ENCODE assay signal across 1 cellular context in the genomic region with DNA sequence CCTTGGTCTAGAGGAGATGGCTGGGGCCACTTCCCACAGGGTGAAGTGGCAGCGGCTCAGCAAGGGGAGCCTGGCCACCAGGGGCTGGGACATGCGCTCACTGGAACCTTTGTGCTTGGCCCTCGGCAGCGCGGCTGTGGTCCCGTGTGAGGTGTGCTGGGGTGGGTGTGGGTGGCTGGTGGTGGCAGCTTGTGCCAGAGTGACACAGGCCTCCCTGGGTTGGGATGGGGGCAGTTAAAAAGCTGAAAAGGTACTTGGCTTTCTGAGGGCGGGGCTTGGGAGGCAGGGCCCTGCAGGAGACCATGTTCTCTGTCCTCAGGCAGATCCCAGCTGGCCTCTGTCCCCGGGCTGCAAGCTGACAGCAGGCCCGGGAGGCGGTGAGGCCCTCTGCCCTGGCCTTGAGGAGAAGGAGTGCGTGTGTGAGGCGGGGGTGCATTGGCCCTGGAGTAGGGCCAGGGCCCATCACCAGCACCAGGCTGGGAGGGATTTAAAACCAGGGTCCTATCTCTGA.
TF ChIP-seq lines count a peak whose summit lies in the region.

No MANE protein-coding gene starts in this region.

TF ChIP-seq in HepG2, 621 proteins besides CTCF, POLR2A, EP300 and RAD21 (continues in another document):
- TF ChIP-seq HES4 (CRISPR knock-in tag; IDR thresholded peaks at IDR 0.05; ENCODE audit: borderline replicate concordance) = no peak
- TF ChIP-seq ZNF547 (CRISPR knock-in tag; IDR thresholded peaks at IDR 0.05) = no peak
- no peak for TF ChIP-seq ZC3H4 (CRISPR knock-in tag; IDR thresholded peaks at IDR 0.05; ENCODE audit: borderline replicate concordance)
- TF ChIP-seq, protein P1, sequence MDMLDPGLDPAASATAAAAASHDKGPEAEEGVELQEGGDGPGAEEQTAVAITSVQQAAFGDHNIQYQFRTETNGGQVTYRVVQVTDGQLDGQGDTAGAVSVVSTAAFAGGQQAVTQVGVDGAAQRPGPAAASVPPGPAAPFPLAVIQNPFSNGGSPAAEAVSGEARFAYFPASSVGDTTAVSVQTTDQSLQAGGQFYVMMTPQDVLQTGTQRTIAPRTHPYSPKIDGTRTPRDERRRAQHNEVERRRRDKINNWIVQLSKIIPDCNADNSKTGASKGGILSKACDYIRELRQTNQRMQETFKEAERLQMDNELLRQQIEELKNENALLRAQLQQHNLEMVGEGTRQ (IDR thresholded peaks at IDR 0.05; ENCODE audit: low read depth, low read length) = no peak
- TF ChIP-seq, protein P1 (CRISPR knock-in tag; IDR thresholded peaks at IDR 0.05; ENCODE audit: borderline replicate concordance) = no peak
- peak; percentile 58; the same call in 1 of the 2 replicates for TF ChIP-seq RBFOX2 (IDR thresholded peaks at IDR 0.05; ENCODE audit: low read depth, low read length)
- TF ChIP-seq TARDBP (CRISPR knock-in tag; IDR thresholded peaks at IDR 0.05) = no peak
- TF ChIP-seq JUN (CRISPR knock-in tag; IDR thresholded peaks at IDR 0.05) = no peak
- TF ChIP-seq, protein P2, sequence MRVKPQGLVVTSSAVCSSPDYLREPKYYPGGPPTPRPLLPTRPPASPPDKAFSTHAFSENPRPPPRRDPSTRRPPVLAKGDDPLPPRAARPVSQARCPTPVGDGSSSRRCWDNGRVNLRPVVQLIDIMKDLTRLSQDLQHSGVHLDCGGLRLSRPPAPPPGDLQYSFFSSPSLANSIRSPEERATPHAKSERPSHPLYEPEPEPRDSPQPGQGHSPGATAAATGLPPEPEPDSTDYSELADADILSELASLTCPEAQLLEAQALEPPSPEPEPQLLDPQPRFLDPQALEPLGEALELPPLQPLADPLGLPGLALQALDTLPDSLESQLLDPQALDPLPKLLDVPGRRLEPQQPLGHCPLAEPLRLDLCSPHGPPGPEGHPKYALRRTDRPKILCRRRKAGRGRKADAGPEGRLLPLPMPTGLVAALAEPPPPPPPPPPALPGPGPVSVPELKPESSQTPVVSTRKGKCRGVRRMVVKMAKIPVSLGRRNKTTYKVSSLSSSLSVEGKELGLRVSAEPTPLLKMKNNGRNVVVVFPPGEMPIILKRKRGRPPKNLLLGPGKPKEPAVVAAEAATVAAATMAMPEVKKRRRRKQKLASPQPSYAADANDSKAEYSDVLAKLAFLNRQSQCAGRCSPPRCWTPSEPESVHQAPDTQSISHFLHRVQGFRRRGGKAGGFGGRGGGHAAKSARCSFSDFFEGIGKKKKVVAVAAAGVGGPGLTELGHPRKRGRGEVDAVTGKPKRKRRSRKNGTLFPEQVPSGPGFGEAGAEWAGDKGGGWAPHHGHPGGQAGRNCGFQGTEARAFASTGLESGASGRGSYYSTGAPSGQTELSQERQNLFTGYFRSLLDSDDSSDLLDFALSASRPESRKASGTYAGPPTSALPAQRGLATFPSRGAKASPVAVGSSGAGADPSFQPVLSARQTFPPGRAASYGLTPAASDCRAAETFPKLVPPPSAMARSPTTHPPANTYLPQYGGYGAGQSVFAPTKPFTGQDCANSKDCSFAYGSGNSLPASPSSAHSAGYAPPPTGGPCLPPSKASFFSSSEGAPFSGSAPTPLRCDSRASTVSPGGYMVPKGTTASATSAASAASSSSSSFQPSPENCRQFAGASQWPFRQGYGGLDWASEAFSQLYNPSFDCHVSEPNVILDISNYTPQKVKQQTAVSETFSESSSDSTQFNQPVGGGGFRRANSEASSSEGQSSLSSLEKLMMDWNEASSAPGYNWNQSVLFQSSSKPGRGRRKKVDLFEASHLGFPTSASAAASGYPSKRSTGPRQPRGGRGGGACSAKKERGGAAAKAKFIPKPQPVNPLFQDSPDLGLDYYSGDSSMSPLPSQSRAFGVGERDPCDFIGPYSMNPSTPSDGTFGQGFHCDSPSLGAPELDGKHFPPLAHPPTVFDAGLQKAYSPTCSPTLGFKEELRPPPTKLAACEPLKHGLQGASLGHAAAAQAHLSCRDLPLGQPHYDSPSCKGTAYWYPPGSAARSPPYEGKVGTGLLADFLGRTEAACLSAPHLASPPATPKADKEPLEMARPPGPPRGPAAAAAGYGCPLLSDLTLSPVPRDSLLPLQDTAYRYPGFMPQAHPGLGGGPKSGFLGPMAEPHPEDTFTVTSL (CRISPR knock-in tag; IDR thresholded peaks at IDR 0.05; ENCODE audit: borderline replicate concordance) = no peak
- TF ChIP-seq POGZ (CRISPR knock-in tag; IDR thresholded peaks at IDR 0.05) = no peak
- TF ChIP-seq, protein P3, sequence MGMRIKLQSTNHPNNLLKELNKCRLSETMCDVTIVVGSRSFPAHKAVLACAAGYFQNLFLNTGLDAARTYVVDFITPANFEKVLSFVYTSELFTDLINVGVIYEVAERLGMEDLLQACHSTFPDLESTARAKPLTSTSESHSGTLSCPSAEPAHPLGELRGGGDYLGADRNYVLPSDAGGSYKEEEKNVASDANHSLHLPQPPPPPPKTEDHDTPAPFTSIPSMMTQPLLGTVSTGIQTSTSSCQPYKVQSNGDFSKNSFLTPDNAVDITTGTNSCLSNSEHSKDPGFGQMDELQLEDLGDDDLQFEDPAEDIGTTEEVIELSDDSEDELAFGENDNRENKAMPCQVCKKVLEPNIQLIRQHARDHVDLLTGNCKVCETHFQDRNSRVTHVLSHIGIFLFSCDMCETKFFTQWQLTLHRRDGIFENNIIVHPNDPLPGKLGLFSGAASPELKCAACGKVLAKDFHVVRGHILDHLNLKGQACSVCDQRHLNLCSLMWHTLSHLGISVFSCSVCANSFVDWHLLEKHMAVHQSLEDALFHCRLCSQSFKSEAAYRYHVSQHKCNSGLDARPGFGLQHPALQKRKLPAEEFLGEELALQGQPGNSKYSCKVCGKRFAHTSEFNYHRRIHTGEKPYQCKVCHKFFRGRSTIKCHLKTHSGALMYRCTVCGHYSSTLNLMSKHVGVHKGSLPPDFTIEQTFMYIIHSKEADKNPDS (CRISPR knock-in tag; IDR thresholded peaks at IDR 0.05) = no peak
- no peak for TF ChIP-seq ZBTB3 (CRISPR knock-in tag; IDR thresholded peaks at IDR 0.05; ENCODE audit: borderline replicate concordance, low read depth)
- TF ChIP-seq, protein P4, sequence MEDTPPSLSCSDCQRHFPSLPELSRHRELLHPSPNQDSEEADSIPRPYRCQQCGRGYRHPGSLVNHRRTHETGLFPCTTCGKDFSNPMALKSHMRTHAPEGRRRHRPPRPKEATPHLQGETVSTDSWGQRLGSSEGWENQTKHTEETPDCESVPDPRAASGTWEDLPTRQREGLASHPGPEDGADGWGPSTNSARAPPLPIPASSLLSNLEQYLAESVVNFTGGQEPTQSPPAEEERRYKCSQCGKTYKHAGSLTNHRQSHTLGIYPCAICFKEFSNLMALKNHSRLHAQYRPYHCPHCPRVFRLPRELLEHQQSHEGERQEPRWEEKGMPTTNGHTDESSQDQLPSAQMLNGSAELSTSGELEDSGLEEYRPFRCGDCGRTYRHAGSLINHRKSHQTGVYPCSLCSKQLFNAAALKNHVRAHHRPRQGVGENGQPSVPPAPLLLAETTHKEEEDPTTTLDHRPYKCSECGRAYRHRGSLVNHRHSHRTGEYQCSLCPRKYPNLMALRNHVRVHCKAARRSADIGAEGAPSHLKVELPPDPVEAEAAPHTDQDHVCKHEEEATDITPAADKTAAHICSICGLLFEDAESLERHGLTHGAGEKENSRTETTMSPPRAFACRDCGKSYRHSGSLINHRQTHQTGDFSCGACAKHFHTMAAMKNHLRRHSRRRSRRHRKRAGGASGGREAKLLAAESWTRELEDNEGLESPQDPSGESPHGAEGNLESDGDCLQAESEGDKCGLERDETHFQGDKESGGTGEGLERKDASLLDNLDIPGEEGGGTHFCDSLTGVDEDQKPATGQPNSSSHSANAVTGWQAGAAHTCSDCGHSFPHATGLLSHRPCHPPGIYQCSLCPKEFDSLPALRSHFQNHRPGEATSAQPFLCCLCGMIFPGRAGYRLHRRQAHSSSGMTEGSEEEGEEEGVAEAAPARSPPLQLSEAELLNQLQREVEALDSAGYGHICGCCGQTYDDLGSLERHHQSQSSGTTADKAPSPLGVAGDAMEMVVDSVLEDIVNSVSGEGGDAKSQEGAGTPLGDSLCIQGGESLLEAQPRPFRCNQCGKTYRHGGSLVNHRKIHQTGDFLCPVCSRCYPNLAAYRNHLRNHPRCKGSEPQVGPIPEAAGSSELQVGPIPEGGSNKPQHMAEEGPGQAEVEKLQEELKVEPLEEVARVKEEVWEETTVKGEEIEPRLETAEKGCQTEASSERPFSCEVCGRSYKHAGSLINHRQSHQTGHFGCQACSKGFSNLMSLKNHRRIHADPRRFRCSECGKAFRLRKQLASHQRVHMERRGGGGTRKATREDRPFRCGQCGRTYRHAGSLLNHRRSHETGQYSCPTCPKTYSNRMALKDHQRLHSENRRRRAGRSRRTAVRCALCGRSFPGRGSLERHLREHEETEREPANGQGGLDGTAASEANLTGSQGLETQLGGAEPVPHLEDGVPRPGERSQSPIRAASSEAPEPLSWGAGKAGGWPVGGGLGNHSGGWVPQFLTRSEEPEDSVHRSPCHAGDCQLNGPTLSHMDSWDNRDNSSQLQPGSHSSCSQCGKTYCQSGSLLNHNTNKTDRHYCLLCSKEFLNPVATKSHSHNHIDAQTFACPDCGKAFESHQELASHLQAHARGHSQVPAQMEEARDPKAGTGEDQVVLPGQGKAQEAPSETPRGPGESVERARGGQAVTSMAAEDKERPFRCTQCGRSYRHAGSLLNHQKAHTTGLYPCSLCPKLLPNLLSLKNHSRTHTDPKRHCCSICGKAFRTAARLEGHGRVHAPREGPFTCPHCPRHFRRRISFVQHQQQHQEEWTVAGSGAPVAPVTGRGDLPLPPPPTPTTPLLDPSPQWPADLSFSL (CRISPR knock-in tag; IDR thresholded peaks at IDR 0.05) = no peak
- TF ChIP-seq ZBTB21 (CRISPR knock-in tag; IDR thresholded peaks at IDR 0.05) = no peak
- 0 out of 2 replicates have a peak, but pooled peaks have one; percentile 36 for TF ChIP-seq ZBTB38 (CRISPR knock-in tag; IDR thresholded peaks at IDR 0.05)
- no peak for TF ChIP-seq ZNF282 (IDR thresholded peaks at IDR 0.05; ENCODE audit: partially characterized antibody)
- no peak for TF ChIP-seq ZC3H13 (CRISPR knock-in tag; IDR thresholded peaks at IDR 0.05)
- TF ChIP-seq WIZ (CRISPR knock-in tag; IDR thresholded peaks at IDR 0.05) = no peak
- TF ChIP-seq, protein P5, sequence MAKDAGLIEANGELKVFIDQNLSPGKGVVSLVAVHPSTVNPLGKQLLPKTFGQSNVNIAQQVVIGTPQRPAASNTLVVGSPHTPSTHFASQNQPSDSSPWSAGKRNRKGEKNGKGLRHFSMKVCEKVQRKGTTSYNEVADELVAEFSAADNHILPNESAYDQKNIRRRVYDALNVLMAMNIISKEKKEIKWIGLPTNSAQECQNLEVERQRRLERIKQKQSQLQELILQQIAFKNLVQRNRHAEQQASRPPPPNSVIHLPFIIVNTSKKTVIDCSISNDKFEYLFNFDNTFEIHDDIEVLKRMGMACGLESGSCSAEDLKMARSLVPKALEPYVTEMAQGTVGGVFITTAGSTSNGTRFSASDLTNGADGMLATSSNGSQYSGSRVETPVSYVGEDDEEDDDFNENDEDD (CRISPR knock-in tag; IDR thresholded peaks at IDR 0.05; ENCODE audit: borderline replicate concordance) = no peak
- no peak for TF ChIP-seq U2AF2 (IDR thresholded peaks at IDR 0.05; ENCODE audit: low read depth, low read length)
- no peak for TF ChIP-seq SKI (IDR thresholded peaks at IDR 0.05; ENCODE audit: partially characterized antibody)
- TF ChIP-seq, protein P6, sequence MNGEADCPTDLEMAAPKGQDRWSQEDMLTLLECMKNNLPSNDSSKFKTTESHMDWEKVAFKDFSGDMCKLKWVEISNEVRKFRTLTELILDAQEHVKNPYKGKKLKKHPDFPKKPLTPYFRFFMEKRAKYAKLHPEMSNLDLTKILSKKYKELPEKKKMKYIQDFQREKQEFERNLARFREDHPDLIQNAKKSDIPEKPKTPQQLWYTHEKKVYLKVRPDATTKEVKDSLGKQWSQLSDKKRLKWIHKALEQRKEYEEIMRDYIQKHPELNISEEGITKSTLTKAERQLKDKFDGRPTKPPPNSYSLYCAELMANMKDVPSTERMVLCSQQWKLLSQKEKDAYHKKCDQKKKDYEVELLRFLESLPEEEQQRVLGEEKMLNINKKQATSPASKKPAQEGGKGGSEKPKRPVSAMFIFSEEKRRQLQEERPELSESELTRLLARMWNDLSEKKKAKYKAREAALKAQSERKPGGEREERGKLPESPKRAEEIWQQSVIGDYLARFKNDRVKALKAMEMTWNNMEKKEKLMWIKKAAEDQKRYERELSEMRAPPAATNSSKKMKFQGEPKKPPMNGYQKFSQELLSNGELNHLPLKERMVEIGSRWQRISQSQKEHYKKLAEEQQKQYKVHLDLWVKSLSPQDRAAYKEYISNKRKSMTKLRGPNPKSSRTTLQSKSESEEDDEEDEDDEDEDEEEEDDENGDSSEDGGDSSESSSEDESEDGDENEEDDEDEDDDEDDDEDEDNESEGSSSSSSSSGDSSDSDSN (CRISPR knock-in tag; IDR thresholded peaks at IDR 0.05) = no peak
- no peak for TF ChIP-seq ZNF430 (CRISPR knock-in tag; IDR thresholded peaks at IDR 0.05)
- TF ChIP-seq, protein P7, sequence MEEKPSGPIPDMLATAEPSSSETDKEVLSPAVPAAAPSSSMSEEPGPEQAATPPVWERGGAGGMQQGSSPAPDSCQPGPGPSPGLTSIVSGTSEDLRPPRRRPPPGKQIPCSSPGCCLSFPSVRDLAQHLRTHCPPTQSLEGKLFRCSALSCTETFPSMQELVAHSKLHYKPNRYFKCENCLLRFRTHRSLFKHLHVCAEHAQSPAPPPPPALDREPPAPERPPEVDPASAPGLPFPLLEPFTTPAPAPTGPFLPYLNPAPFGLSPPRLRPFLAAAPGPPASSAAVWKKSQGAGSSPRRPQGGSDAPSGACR (CRISPR knock-in tag; IDR thresholded peaks at IDR 0.05) = no peak
- TF ChIP-seq ZNF350 (CRISPR knock-in tag; IDR thresholded peaks at IDR 0.05; ENCODE audit: borderline replicate concordance, low read depth) = no peak
- no peak for TF ChIP-seq ZNF616 (CRISPR knock-in tag; IDR thresholded peaks at IDR 0.05; ENCODE audit: low read depth)
- TF ChIP-seq, protein P8, sequence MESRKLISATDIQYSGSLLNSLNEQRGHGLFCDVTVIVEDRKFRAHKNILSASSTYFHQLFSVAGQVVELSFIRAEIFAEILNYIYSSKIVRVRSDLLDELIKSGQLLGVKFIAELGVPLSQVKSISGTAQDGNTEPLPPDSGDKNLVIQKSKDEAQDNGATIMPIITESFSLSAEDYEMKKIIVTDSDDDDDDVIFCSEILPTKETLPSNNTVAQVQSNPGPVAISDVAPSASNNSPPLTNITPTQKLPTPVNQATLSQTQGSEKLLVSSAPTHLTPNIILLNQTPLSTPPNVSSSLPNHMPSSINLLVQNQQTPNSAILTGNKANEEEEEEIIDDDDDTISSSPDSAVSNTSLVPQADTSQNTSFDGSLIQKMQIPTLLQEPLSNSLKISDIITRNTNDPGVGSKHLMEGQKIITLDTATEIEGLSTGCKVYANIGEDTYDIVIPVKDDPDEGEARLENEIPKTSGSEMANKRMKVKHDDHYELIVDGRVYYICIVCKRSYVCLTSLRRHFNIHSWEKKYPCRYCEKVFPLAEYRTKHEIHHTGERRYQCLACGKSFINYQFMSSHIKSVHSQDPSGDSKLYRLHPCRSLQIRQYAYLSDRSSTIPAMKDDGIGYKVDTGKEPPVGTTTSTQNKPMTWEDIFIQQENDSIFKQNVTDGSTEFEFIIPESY (CRISPR knock-in tag; IDR thresholded peaks at IDR 0.05) = peak; percentile 55; the same call in 1 of the 2 replicates
